Comparison of ENCODE assay signal across 10 cellular contexts in genomic region chr18:70195014-70195614, GRCh38. TPM values are rescaled to one million over a fixed set of nuclear protein-coding genes. Genes with fewer than 3 reads are reported as not detected.
DNase-seq lines count a peak whose midpoint lies in the region; ATAC-seq and TF ChIP-seq lines count a peak whose summit lies in the region.
"Had no signal": no experiment of that assay in that cellular context is flagged by ENCODE, and none has a peak within 500 bp of the region (broad histone marks: within the 10 kb centered on the region; RNA-seq: fewer than 3 reads in every experiment).

No MANE protein-coding gene starts in this region.

- no peak for TF ChIP-seq EP300 in stomach (IDR thresholded peaks at IDR 0.05)

- H3K27ac ChIP-seq in stomach = no peak overlapping the region

- peaks cover 66% of the 10 kb centered on the region for H3K36me3 Mint-ChIP-seq in T-cell
- H3K36me3 Mint-ChIP-seq in HFFc6 (ENCODE audit: low read depth) = peaks cover 4% of the 10 kb centered on the region; the same call in 1 of the 2 replicates

- H3K9me3 Mint-ChIP-seq in T-cell (no peaks in the 10 kb centered on the region), HFFc6 (no peaks in the 10 kb centered on the region)
- H3K9me3 Mint-ChIP-seq: WTC11 had no signal

- peaks cover 11 to 86% (median 83%) of the 10 kb centered on the region in 4 donors for H3K36me3 ChIP-seq in stomach

- no peaks in the 10 kb centered on the region for H3K27me3 ChIP-seq in stomach

- H3K4me3 ChIP-seq in GM08714 (ENCODE audit: low read length) (peak overlapping the region; percentile 58), stomach (no peak overlapping the region)

- peaks cover 5 to 7% (median 5%) of the 10 kb centered on the region in 3 donors for H3K4me1 Mint-ChIP-seq in T-cell
- peaks cover 15% of the 10 kb centered on the region for H3K4me1 Mint-ChIP-seq in HFFc6 (ENCODE audit: low read depth)
- H3K4me1 Mint-ChIP-seq: WTC11 had no signal

- DNase-seq in T-cell (no peak), HFFc6 (no peak), stomach (no peak), NCI-H146 (lab: John Stamatoyannopoulos, UW) (no peak), NOMO-1 treated with dmso at 0.1 percent for 144 hours (lab: John Stamatoyannopoulos, UW; ENCODE audit: unreplicated experiment) (no peak)
- DNase-seq: stimulated activated naive CD8-positive, alpha-beta T cell treated with anti-CD3 and anti-CD28 coated beads, Interleukin-15, Interleukin-2, amounts not matched to agents 100 U/mL and 50 U/mL, for 24 hours had no signal

- intact Hi-C loops in stomach (cut with DNase I; ENCODE audit: low total_unique reads) = loop anchor here (5.0 kb wide), 1 partner anchor 237 kb away; no protein-coding TSS in a partner anchor

- TF ChIP-seq CTCF in HFFc6 (IDR thresholded peaks at IDR 0.05) = no peak
- no peak for TF ChIP-seq CTCF in stomach (IDR thresholded peaks at IDR 0.05)

- H3K27ac Mint-ChIP-seq in T-cell (peak overlapping the region; percentile 28 to 43), HFFc6 (no peak overlapping the region)
- H3K27ac Mint-ChIP-seq: WTC11 had no signal

- H3K4me3 Mint-ChIP-seq in T-cell (no peak overlapping the region), HFFc6 (no peak overlapping the region)
- H3K4me3 Mint-ChIP-seq: WTC11 had no signal

- peak; percentile 45 for ATAC-seq in GM19351 (IDR thresholded peaks at IDR 0.05; ENCODE audit: unreplicated experiment)
- ATAC-seq in HG02943 (IDR thresholded peaks at IDR 0.05; ENCODE audit: low read depth, unreplicated experiment) = peak; percentile 32
- ATAC-seq in T-cell (replicated peaks in 1 of 4) = no peak
- ATAC-seq: WTC11 had no signal

- no peaks in the 10 kb centered on the region for H3K4me1 ChIP-seq in stomach

- CTCF ChIA-PET in T-cell (lab: Charles Lee) = interaction anchor here (0.6 to 3.8 kb wide), 19 partner anchors 8 to 265 kb away, joined by 3 to 29 read pairs (median 4); partner anchors contain the start of gene RTTN (in 2 of the 2)

- WGBS in stomach, 5 donors = 59 to 69% (median 61%) methylated on average over 3 of the region's 3 CpGs

- TF ChIP-seq POLR2A in stomach (IDR thresholded peaks at IDR 0.05) = no peak

- POLR2A ChIA-PET in T-cell (lab: Charles Lee) = interaction anchor here in 1 of 2 donors (0.6 kb wide), 1 partner anchor 306 kb away, joined by 4 read pairs; no protein-coding TSS in a partner anchor

- H3K9me3 ChIP-seq in stomach = no peaks in the 10 kb centered on the region

- H3K27me3 Mint-ChIP-seq in T-cell = no peaks in the 10 kb centered on the region
- H3K27me3 Mint-ChIP-seq in HFFc6 (ENCODE audit: insufficient read depth) = no peaks in the 10 kb centered on the region

RNA-seq across cellular contexts. Expression of gene RTTN, which starts 10.4 kb away (rescaled TPM):
- total RNA-seq in T-cell (10 to 100 TPM; 17.8 to 31.7 (median 19.4) TPM), stomach (10 to 100 TPM in 4 of 5 donors, 1 to 10 TPM in 1; 6.4 to 52.1 (median 29.8) TPM)
- total RNA-seq in HFFc6 (2021; fragmentation: NEBNext Ultra II Directional; extraction: Animal tissue kit (Norgen Biotek cat#: 25700)) = 10 to 100 TPM in 4 of 6 experiments, 1 to 10 TPM in 2; 7.7 to 15.9 (median 11.7) TPM
- 1 to 10 TPM; 2.1 to 2.8 (median 2.4) TPM for polyA plus RNA-seq in stomach

Comparison
In these comparisons a context has a peak if more than half of its experiments do, and no peak if none do; other contexts are left out.
1. ATAC-seq: peak in GM19351 (single experiment) and HG02943 (single experiment); none in T-cell (0 of 4).